In the genomic region with DNA sequence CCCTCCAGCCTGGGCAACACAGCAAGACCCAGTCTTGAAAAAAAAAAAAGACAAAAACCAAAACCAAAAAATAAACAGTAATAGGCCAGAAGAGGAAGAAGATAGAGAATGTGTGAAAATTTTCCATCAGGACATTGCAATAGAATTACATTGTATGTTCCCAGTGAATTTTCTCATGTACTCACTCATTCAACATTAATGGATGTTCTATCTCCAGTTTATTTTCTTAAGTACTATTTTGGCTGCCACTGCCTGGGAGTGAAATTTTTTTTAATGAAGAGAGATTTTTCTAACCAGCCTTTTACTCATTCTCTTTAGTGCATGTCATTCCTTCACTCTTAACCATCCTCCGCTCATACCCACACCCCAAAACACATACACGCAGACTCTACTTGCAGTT, we compare ENCODE assay signal across 31 cellular contexts.
"Had no signal": no experiment of that assay in that cellular context is flagged by ENCODE, and none has a peak within 500 bp of the region (broad histone marks: within the 10 kb centered on the region; RNA-seq: fewer than 3 reads in every experiment).

No MANE protein-coding gene starts in this region.

- H3K4me1 ChIP-seq: body of pancreas, esophagus muscularis mucosa, gastroesophageal sphincter had no signal

- H3K27ac ChIP-seq: body of pancreas, coronary artery, dorsolateral prefrontal cortex, esophagus muscularis mucosa, gastroesophageal sphincter had no signal

- H3K27me3 Mint-ChIP-seq: activated CD4-positive, alpha-beta memory T cell treated with anti-CD3 and anti-CD28 coated beads for 36 hours; activated CD4-positive, alpha-beta T cell treated with anti-CD3 and anti-CD28 coated beads for 36 hours; activated naive CD8-positive, alpha-beta T cell; dendritic cell treated with granulocyte-macrophage colony-stimulating factor and Interleukin-4, amounts not matched to agents 40 ng/mL and 50 ng/mL, for 4 days had no signal

- H3K4me1 Mint-ChIP-seq: activated CD4-positive, alpha-beta T cell treated with anti-CD3 and anti-CD28 coated beads for 36 hours; activated CD4-positive, alpha-beta T cell treated with anti-CD3 and anti-CD28 coated beads, Interleukin-2, amount 10 ng/mL, durations not matched to agents 24 days and 14 days; activated CD8-positive, alpha-beta memory T cell treated with anti-CD3 and anti-CD28 coated beads, Interleukin-2, amount 10 ng/mL, durations not matched to agents 7 days and 5 days; T-helper 17 cell had no signal

- H3K27ac Mint-ChIP-seq: activated CD4-positive, alpha-beta memory T cell treated with anti-CD3 and anti-CD28 coated beads for 36 hours; activated CD4-positive, alpha-beta T cell treated with anti-CD3 and anti-CD28 coated beads for 36 hours; activated CD4-positive, alpha-beta T cell treated with anti-CD3 and anti-CD28 coated beads, Interleukin-2, amount 10 ng/mL, durations not matched to agents 24 days and 14 days; activated CD8-positive, alpha-beta memory T cell treated with anti-CD3 and anti-CD28 coated beads, Interleukin-2, amount 10 ng/mL, durations not matched to agents 7 days and 5 days; activated CD8-positive, alpha-beta T cell treated with anti-CD3 and anti-CD28 coated beads, Interleukin-2, amount 10 ng/mL, durations not matched to agents 7 days and 5 days; activated naive CD8-positive, alpha-beta T cell; dendritic cell treated with granulocyte-macrophage colony-stimulating factor and Interleukin-4, amounts not matched to agents 40 ng/mL and 50 ng/mL, for 4 days; endodermal cell; T-helper 17 cell; T-helper 2 cell treated with Interferon-gamma antibody and Interleukin-4, amounts not matched to agents 5 μg/mL and 100 μg/mL, for 36 hours had no signal

- ATAC-seq: activated CD4-positive, alpha-beta T cell treated with anti-CD3 and anti-CD28 coated beads for 36 hours; activated CD8-positive, alpha-beta memory T cell treated with anti-CD3 and anti-CD28 coated beads, Interleukin-2, amount 10 ng/mL, durations not matched to agents 7 days and 5 days; activated CD8-positive, alpha-beta T cell treated with anti-CD3 and anti-CD28 coated beads, Interleukin-2, amount 10 ng/mL, durations not matched to agents 7 days and 5 days; body of pancreas; gastroesophageal sphincter; T-helper 17 cell had no signal

- H3K36me3 Mint-ChIP-seq: activated CD4-positive, alpha-beta memory T cell treated with anti-CD3 and anti-CD28 coated beads for 36 hours; activated CD8-positive, alpha-beta memory T cell treated with anti-CD3 and anti-CD28 coated beads, Interleukin-2, amount 10 ng/mL, durations not matched to agents 7 days and 5 days; activated naive CD8-positive, alpha-beta T cell had no signal

- H3K9me3 ChIP-seq: body of pancreas, esophagus muscularis mucosa, gastroesophageal sphincter had no signal

- H3K4me3 ChIP-seq: body of pancreas, coronary artery, dorsolateral prefrontal cortex, esophagus muscularis mucosa, gastroesophageal sphincter had no signal

- H3K36me3 ChIP-seq: esophagus muscularis mucosa, gastroesophageal sphincter had no signal

- H3K9me3 Mint-ChIP-seq: activated CD4-positive, alpha-beta memory T cell treated with anti-CD3 and anti-CD28 coated beads for 36 hours; activated CD4-positive, alpha-beta T cell treated with anti-CD3 and anti-CD28 coated beads, Interleukin-2, amount 10 ng/mL, durations not matched to agents 24 days and 14 days; dendritic cell treated with granulocyte-macrophage colony-stimulating factor and Interleukin-4, amounts not matched to agents 40 ng/mL and 50 ng/mL, for 4 days; endodermal cell; T-helper 2 cell treated with Interferon-gamma antibody and Interleukin-4, amounts not matched to agents 5 μg/mL and 100 μg/mL, for 36 hours had no signal

- H3K27me3 ChIP-seq: body of pancreas, dorsolateral prefrontal cortex, esophagus muscularis mucosa, gastroesophageal sphincter had no signal

- H3K4me3 Mint-ChIP-seq: activated CD4-positive, alpha-beta memory T cell treated with anti-CD3 and anti-CD28 coated beads for 36 hours; activated CD4-positive, alpha-beta T cell treated with anti-CD3 and anti-CD28 coated beads for 36 hours; activated CD4-positive, alpha-beta T cell treated with anti-CD3 and anti-CD28 coated beads, Interleukin-2, amount 10 ng/mL, durations not matched to agents 24 days and 14 days; activated CD8-positive, alpha-beta memory T cell treated with anti-CD3 and anti-CD28 coated beads, Interleukin-2, amount 10 ng/mL, durations not matched to agents 7 days and 5 days; activated CD8-positive, alpha-beta T cell treated with anti-CD3 and anti-CD28 coated beads, Interleukin-2, amount 10 ng/mL, durations not matched to agents 7 days and 5 days; activated naive CD8-positive, alpha-beta T cell; dendritic cell treated with granulocyte-macrophage colony-stimulating factor and Interleukin-4, amounts not matched to agents 40 ng/mL and 50 ng/mL, for 4 days; endodermal cell; T-helper 17 cell; T-helper 2 cell treated with Interferon-gamma antibody and Interleukin-4, amounts not matched to agents 5 μg/mL and 100 μg/mL, for 36 hours had no signal

- DNase-seq: activated CD4-positive, alpha-beta memory T cell treated with anti-CD3 and anti-CD28 coated beads for 36 hours; activated CD4-positive, alpha-beta T cell treated with anti-CD3 and anti-CD28 coated beads for 36 hours; activated CD4-positive, alpha-beta T cell treated with anti-CD3 and anti-CD28 coated beads, Interleukin-2, amount 10 ng/mL, durations not matched to agents 24 days and 14 days; activated CD4-positive, CD25-positive, alpha-beta regulatory T cell; activated CD4-positive, CD25-positive, alpha-beta regulatory T cell treated with anti-CD3 and anti-CD28 coated beads, Interleukin-2, amount 50 U/mL, for 72 hours; activated CD8-positive, alpha-beta memory T cell treated with anti-CD3 and anti-CD28 coated beads, Interleukin-2, amount 10 ng/mL, durations not matched to agents 7 days and 5 days; activated CD8-positive, alpha-beta memory T cell treated with anti-CD3 and anti-CD28 coated beads, Interleukin-2, amount 50 U/mL, for 4 hours; activated CD8-positive, alpha-beta T cell treated with anti-CD3 and anti-CD28 coated beads, Interleukin-2, amount 10 ng/mL, durations not matched to agents 7 days and 5 days; activated effector memory CD4-positive, alpha-beta T cell treated with Interleukin-2 at 50 U/mL for 16 hours; activated gamma-delta T cell treated with Interleukin-2 at 50 U/mL for 16 hours; activated naive CD4-positive, alpha-beta T cell treated with anti-CD3 and anti-CD28 coated beads, Interleukin-2, amount 50 U/mL, for 16 hours; activated naive CD4-positive, alpha-beta T cell treated with Interleukin-2 at 50 U/mL for 16 hours; activated T-cell treated with anti-CD3 and anti-CD28 coated beads, Interleukin-2, amount 50 U/mL, for 1 hour; activated T-cell treated with anti-CD3 and anti-CD28 coated beads, Interleukin-2, amount 50 U/mL, for 48 hours; amniotic stem cell; anterior cingulate cortex; body of pancreas; caudate nucleus; dorsolateral prefrontal cortex; effector memory CD4-positive, alpha-beta T cell; endodermal cell; foreskin melanocyte; T-helper 1 cell; T-helper 17 cell; T1000 had no signal
